19 cellular contexts compared by ENCODE assay signal in the genomic region with DNA sequence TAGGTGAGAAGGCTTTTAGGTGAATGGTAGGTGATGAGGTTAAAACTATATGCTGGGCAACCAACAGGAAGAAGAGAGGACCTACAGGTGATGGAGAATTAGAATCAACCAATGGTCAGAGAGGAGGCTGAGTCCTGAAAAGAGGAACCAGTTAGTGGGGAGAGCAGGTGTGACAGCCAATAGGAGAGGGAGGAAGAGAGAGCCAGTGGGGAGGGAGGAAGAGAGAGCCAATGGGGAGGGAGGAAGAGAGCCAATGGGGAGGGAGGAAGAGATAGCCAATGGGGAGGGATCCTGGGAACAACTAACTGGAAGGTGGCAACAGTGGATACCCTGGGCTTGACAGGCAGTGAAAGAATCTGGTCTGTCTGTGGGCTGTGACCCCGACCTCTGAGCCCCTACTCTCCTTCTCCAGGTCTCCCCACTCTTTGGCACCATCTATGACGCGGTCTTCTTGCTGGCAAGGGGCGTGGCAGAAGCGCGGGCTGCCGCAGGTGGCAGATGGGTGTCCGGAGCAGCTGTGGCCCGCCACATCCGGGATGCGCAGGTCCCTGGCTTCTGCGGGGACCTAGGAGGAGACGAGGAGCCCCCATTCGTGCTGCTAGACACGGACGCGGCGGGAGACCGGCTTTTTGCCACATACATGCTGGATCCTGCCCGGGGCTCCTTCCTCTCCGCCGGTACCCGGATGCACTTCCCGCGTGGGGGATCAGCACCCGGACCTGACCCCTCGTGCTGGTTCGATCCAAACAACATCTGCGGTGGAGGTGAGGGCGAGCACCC. TPM values are rescaled to one million over a fixed set of nuclear protein-coding genes. Genes with fewer than 3 reads are reported as not detected.
DNase-seq lines count a peak whose midpoint lies in the region; ATAC-seq, FAIRE-seq and TF ChIP-seq lines count a peak whose summit lies in the region.
"Had no signal": no experiment of that assay in that cellular context is flagged by ENCODE, and none has a peak within 500 bp of the region (broad histone marks: within the 10 kb centered on the region; RNA-seq: fewer than 3 reads in every experiment).

No MANE protein-coding gene starts in this region.

- no peak overlapping the region for H3K18ac ChIP-seq in H1 (ENCODE audit: extremely low read depth, low read length)

- 71% methylated on average over 21 of the region's 30 CpGs for WGBS in HepG2 (ENCODE audit: low lambda C conversion rate)
- WGBS in right lobe of liver (ENCODE audit: insufficient coverage, low coverage, low lambda C conversion rate, missing lambda C conversion rate): no CpG with 5 or more reads among the region's 30 CpGs
- 92% methylated on average over 21 of the region's 30 CpGs; no CpG with 5 or more reads in 1 of the 2 experiments for WGBS in H1 (ENCODE audit: extremely low coverage in 1 of 2, insufficient coverage in 1 of 2, insufficient read length in 1 of 2, insufficient replicate concordance in 2 of 2, low coverage in 1 of 2, low lambda C conversion rate in 2 of 2, missing lambda C conversion rate in 1 of 2), 2 experiments
- WGBS in right cardiac atrium: 93% methylated on average over 30 of the region's 30 CpGs
- WGBS in gastroesophageal sphincter (ENCODE audit: low coverage in 1 of 2), 2 donors: 75 to 92% methylated on average over 5 to 9 of the region's 30 CpGs

- no peak overlapping the region for H3K9ac ChIP-seq in HepG2 (ENCODE audit: insufficient read depth, low read depth, low read length)
- H3K9ac ChIP-seq in H1 (replicated peaks in 1 of 4; ENCODE audit: extremely low read depth in 1 of 4, low read depth in 3 of 4, low read length in 3 of 4): no peak overlapping the region

- H3K27ac ChIP-seq in HepG2 (ENCODE audit: extremely low read length, insufficient read depth, low read length): no peak overlapping the region
- no peak overlapping the region for H3K27ac ChIP-seq in right lobe of liver
- no peak overlapping the region for H3K27ac ChIP-seq in H1 (ENCODE audit: low read depth, low read length)
- H3K27ac ChIP-seq in right cardiac atrium (ENCODE audit: low read length): no peak overlapping the region
- H3K27ac ChIP-seq in gastroesophageal sphincter: no peak overlapping the region
- no peak overlapping the region for H3K27ac ChIP-seq in ascending aorta
- H3K27ac ChIP-seq: psoas muscle, SJCRH30, upper lobe of left lung had no signal

- no peaks in the 10 kb centered on the region for H3K9me3 ChIP-seq in HepG2 (ENCODE audit: low read length)
- no peaks in the 10 kb centered on the region for H3K9me3 ChIP-seq in right lobe of liver
- H3K9me3 ChIP-seq in H1 (ENCODE audit: insufficient read depth in 2 of 2, low read depth in 1 of 2, low read length in 1 of 2): no peaks in the 10 kb centered on the region; a peak in 1 of 4 replicates
- H3K9me3 ChIP-seq in right cardiac atrium (ENCODE audit: control insufficient read depth, low read length): no peaks in the 10 kb centered on the region
- H3K9me3 ChIP-seq in gastroesophageal sphincter: no peaks in the 10 kb centered on the region
- H3K9me3 ChIP-seq in ascending aorta: no peaks in the 10 kb centered on the region
- H3K9me3 ChIP-seq: BE2C, psoas muscle, SJCRH30, upper lobe of left lung had no signal

- H4K20me1 ChIP-seq in HepG2 (ENCODE audit: insufficient read depth, low read length) (no peaks in the 10 kb centered on the region), H1 (replicated peaks in 1 of 2; ENCODE audit: control insufficient read depth in 1 of 2, insufficient read depth in 2 of 2, low read length in 2 of 2) (no peaks in the 10 kb centered on the region)

- no peak overlapping the region for H3K4ac ChIP-seq in H1 (replicated peaks; ENCODE audit: insufficient read length, low read depth, low read length)

- H3K4me3 ChIP-seq in HepG2 (replicated peaks in 1 of 3; ENCODE audit: insufficient read depth in 1 of 3, low read depth in 2 of 3, low read length in 3 of 3): no peak overlapping the region
- no peak overlapping the region for H3K4me3 ChIP-seq in right lobe of liver
- no peak overlapping the region for H3K4me3 ChIP-seq in H1 (ENCODE audit: extremely low read depth in 1 of 4, insufficient read depth in 2 of 4, low read depth in 3 of 4, low read length in 4 of 4)
- H3K4me3 ChIP-seq in right cardiac atrium (ENCODE audit: low read length): no peak overlapping the region
- H3K4me3 ChIP-seq in gastroesophageal sphincter: no peak overlapping the region
- no peak overlapping the region for H3K4me3 ChIP-seq in ascending aorta
- H3K4me3 ChIP-seq: psoas muscle, SJCRH30, upper lobe of left lung had no signal

- FAIRE-seq in HepG2 (lab: Jason Lieb, UNC): no peak
- FAIRE-seq in H1 (lab: Jason Lieb, UNC): no peak
- FAIRE-seq: GM12892 had no signal

- TF ChIP-seq POLR2A in HepG2 (IDR thresholded peaks at IDR 0.05; ENCODE audit: insufficient read depth in 1 of 2, low read depth in 2 of 2, low read length in 2 of 2): no peak
- TF ChIP-seq POLR2A in right lobe of liver (IDR thresholded peaks at IDR 0.05): no peak
- TF ChIP-seq POLR2A in H1 (IDR thresholded peaks at IDR 0.05; ENCODE audit: control extremely low read depth in 1 of 2, low read depth in 2 of 2, low read length in 2 of 2): no peak
- no peak for TF ChIP-seq POLR2A in gastroesophageal sphincter (IDR thresholded peaks at IDR 0.05)

- intact Hi-C loops in HepG2 (cut with micrococcal nuclease; ENCODE audit: unreplicated experiment): loop anchor here (2.0 kb wide), 1 partner anchor 43 kb away; no protein-coding TSS in a partner anchor
- intact Hi-C loops in right lobe of liver (cut with DNase I): no loop called here
- intact Hi-C loops in right cardiac atrium (cut with DNase I): no loop called here
- intact Hi-C loops in ascending aorta (cut with DNase I): no loop called here

- in situ Hi-C loops in HepG2 (cut with HindIII; ENCODE audit: extremely low pct_ligation_motif_present, low pct_unique_long_range_greater_than_20kb): no loop called here

- no peak overlapping the region for H4K8ac ChIP-seq in H1 (ENCODE audit: extremely low read depth, insufficient read depth, low read length)

- H3K4me2 ChIP-seq in HepG2 (ENCODE audit: low read depth, low read length): no peak overlapping the region
- H3K4me2 ChIP-seq in H1 (ENCODE audit: insufficient read depth in 1 of 2, low read depth in 2 of 2, low read length in 2 of 2): no peak overlapping the region

- H2BK15ac ChIP-seq in H1 (ENCODE audit: low read length): no peak overlapping the region

- BruUV-seq in HepG2 (replicated peaks; lab: Mats Ljungman, UMichigan): no TSS peak

- no peak overlapping the region for H2AK5ac ChIP-seq in H1 (ENCODE audit: low read depth, low read length)

- no peak overlapping the region for H2BK20ac ChIP-seq in H1 (ENCODE audit: low read length)

- H4K5ac ChIP-seq in H1 (ENCODE audit: insufficient read length, low read depth, low read length): no peak overlapping the region

- no peaks in the 10 kb centered on the region for H3K36me3 ChIP-seq in HepG2 (replicated peaks in 1 of 2; ENCODE audit: control insufficient read depth in 1 of 2, insufficient read depth in 2 of 2, low read length in 2 of 2)
- no peaks in the 10 kb centered on the region for H3K36me3 ChIP-seq in right lobe of liver
- H3K36me3 ChIP-seq in H1 (ENCODE audit: control insufficient read depth in 2 of 4, insufficient read depth in 4 of 4, low read length in 3 of 4): peaks cover 0 to 7% (median 0%) of the 10 kb centered on the region in 4 experiments; a peak in 1 of 8 replicates
- H3K36me3 ChIP-seq in gastroesophageal sphincter: no peaks in the 10 kb centered on the region
- no peaks in the 10 kb centered on the region for H3K36me3 ChIP-seq in ascending aorta
- H3K36me3 ChIP-seq: BE2C, SJCRH30, upper lobe of left lung had no signal

- no peak overlapping the region for H3K56ac ChIP-seq in H1 (replicated peaks; ENCODE audit: insufficient read length, low read depth, low read length)

- ATAC-seq in HepG2 (no peak), right lobe of liver (no peak), right cardiac atrium (no peak), gastroesophageal sphincter (no peak)
- ATAC-seq: psoas muscle had no signal

- TF ChIP-seq EP300 in HepG2 (IDR thresholded peaks at IDR 0.05; ENCODE audit: low read depth in 2 of 2, low read length in 2 of 2): no peak
- no peak for TF ChIP-seq EP300 in HepG2 (CRISPR knock-in tag; IDR thresholded peaks at IDR 0.05; ENCODE audit: borderline replicate concordance)
- TF ChIP-seq EP300 in H1 (IDR thresholded peaks at IDR 0.05; ENCODE audit: borderline replicate concordance in 1 of 2, low read depth in 2 of 2, low read length in 2 of 2): no peak
- no peak for TF ChIP-seq EP300 in gastroesophageal sphincter (IDR thresholded peaks at IDR 0.05)

- no peak overlapping the region for H2BK5ac ChIP-seq in H1 (ENCODE audit: low read depth, low read length)

- TF ChIP-seq CTCF in HepG2 (CRISPR knock-in tag; IDR thresholded peaks at IDR 0.05) (no peak), right lobe of liver (IDR thresholded peaks at IDR 0.05) (no peak), H1 (IDR thresholded peaks at IDR 0.05; ENCODE audit: control extremely low read depth in 1 of 3, insufficient read depth in 1 of 3, low read depth in 1 of 3, low read length in 3 of 3) (no peak), gastroesophageal sphincter (IDR thresholded peaks at IDR 0.05) (no peak), ascending aorta (IDR thresholded peaks at IDR 0.05) (no peak)

- POLR2A ChIA-PET in HepG2 (lab: Yijun Ruan, JAX): no interaction called here
- POLR2A ChIA-PET in H1 (lab: Charles Lee; ENCODE audit: partially characterized antibody): interaction anchor here (1.0 kb wide), 2 partner anchors 10 to 83 kb away, joined by 3 read pairs; no protein-coding TSS in a partner anchor

- H3K4me1 ChIP-seq in HepG2 (ENCODE audit: insufficient read depth, low read length) (peaks cover 5% of the 10 kb centered on the region), right lobe of liver (peaks cover 0 to 20% (median 0%) of the 10 kb centered on the region in 4 donors), H1 (replicated peaks in 1 of 4; ENCODE audit: control insufficient read depth in 3 of 4, insufficient read depth in 4 of 4, low read length in 3 of 4) (peaks cover 0 to 9% (median 4%) of the 10 kb centered on the region in 4 experiments; a peak in 5 of 7 replicates), right cardiac atrium (ENCODE audit: control insufficient read depth, insufficient read depth, low read length) (no peaks in the 10 kb centered on the region), gastroesophageal sphincter (peaks cover 0 to 16% (median 12%) of the 10 kb centered on the region in 3 donors), ascending aorta (peaks cover 8 to 12% of the 10 kb centered on the region in 2 donors)
- H3K4me1 ChIP-seq: BE2C, SJCRH30 had no signal

- no peaks in the 10 kb centered on the region; the same call in 1 of the 2 replicates for H3K23me2 ChIP-seq in H1 (ENCODE audit: low read depth, low read length)

- CTCF ChIA-PET in HepG2 (lab: Yijun Ruan, JAX; ENCODE audit: low intra/inter-chr PET ratio, low total read pairs): no interaction called here
- CTCF ChIA-PET in H1 (lab: Charles Lee; ENCODE audit: partially characterized antibody): interaction anchor here (0.9 to 6.0 kb wide), 4 partner anchors 11 to 35 kb away, joined by 3 to 50 read pairs (median 5); no protein-coding TSS in a partner anchor

- no peak overlapping the region for H2BK12ac ChIP-seq in H1 (ENCODE audit: low read depth, low read length)

- no peak overlapping the region for H3K23ac ChIP-seq in H1 (ENCODE audit: insufficient read length)

- no peaks in the 10 kb centered on the region for H3K79me2 ChIP-seq in HepG2 (ENCODE audit: insufficient read depth, low read length)
- no peaks in the 10 kb centered on the region for H3K79me2 ChIP-seq in H1 (ENCODE audit: control insufficient read depth in 1 of 2, insufficient read depth in 2 of 2, low read length in 2 of 2)

- no peak overlapping the region for H3K14ac ChIP-seq in H1 (ENCODE audit: insufficient read length)

- no peak overlapping the region for H2BK120ac ChIP-seq in H1 (replicated peaks; ENCODE audit: low read depth, low read length)

- H4K91ac ChIP-seq in H1 (replicated peaks; ENCODE audit: insufficient read length, low read length): no peak overlapping the region

- TF ChIP-seq RAD21 in HepG2 (CRISPR knock-in tag; IDR thresholded peaks at IDR 0.05) (no peak), H1 (IDR thresholded peaks at IDR 0.05 in 1 of 2, conservative IDR thresholded peaks at IDR 0.05 in 1 of 2; ENCODE audit: low read depth in 2 of 2, low read length in 2 of 2) (no peak)

- H2AFZ ChIP-seq in HepG2 (ENCODE audit: low read length) (no peak overlapping the region), H1 (ENCODE audit: low read length) (no peak overlapping the region)

- no peaks in the 10 kb centered on the region for H3K79me1 ChIP-seq in H1 (ENCODE audit: low read depth, low read length)

- DNase-seq in HepG2 (ENCODE audit: low spot score) (no peak), right lobe of liver (no peak), NCI-H1930 (lab: John Stamatoyannopoulos, UW) (peak; percentile 79 to 85), H1 (ENCODE audit: low read depth in 1 of 2, low spot score in 2 of 2) (no peak), right cardiac atrium (no peak), glomerular visceral epithelial cell (ENCODE audit: extremely low spot score) (no peak), ascending aorta (ENCODE audit: low spot score in 2 of 2) (no peak)
- DNase-seq: activated naive CD4-positive, alpha-beta T cell treated with anti-CD3 and anti-CD28 coated beads, Interleukin-2, amount 10 ng/mL, durations not matched to agents 7 days and 5 days; BE2C; central memory CD4-positive, alpha-beta T cell; DMS79 treated with DMSO at 0.1 percent for 48 hours; glutamatergic neuron; kidney glomerular epithelial cell; NCI-H2081; psoas muscle; SJCRH30 had no signal

- peaks cover 3 to 67% of the 10 kb centered on the region in 2 experiments for H3K27me3 ChIP-seq in HepG2 (ENCODE audit: control insufficient read depth in 1 of 2, insufficient read depth in 2 of 2, low read length in 2 of 2)
- no peaks in the 10 kb centered on the region for H3K27me3 ChIP-seq in right lobe of liver
- peaks cover 33 to 45% (median 42%) of the 10 kb centered on the region in 4 experiments for H3K27me3 ChIP-seq in H1 (replicated peaks in 1 of 4; ENCODE audit: control insufficient read depth in 3 of 4, extremely low read depth in 1 of 4, insufficient read depth in 3 of 4, low read length in 3 of 4)
- H3K27me3 ChIP-seq in right cardiac atrium (ENCODE audit: control insufficient read depth, insufficient read depth): no peaks in the 10 kb centered on the region
- peaks cover 64% of the 10 kb centered on the region for H3K27me3 ChIP-seq in gastroesophageal sphincter
- peaks cover 14% of the 10 kb centered on the region for H3K27me3 ChIP-seq in ascending aorta
- H3K27me3 ChIP-seq: SJCRH30 had no signal

RNA-seq across cellular contexts. Expression of gene GUCY2D, which starts 3.7 kb away (rescaled TPM):
- total RNA-seq in HepG2 (2016; rRNA removed; fragmentation: Illumina TruSeq; extraction: Trizol): not detected in 2 replicates
- not detected in 2 replicates for total RNA-seq in HepG2 (2016; cell fraction: cytosol; rRNA removed; fragmentation: Illumina TruSeq; extraction: Trizol; ENCODE audit: low read depth)
- total RNA-seq in HepG2 (2016; cell fraction: insoluble cytoplasmic fraction; rRNA removed; fragmentation: Illumina TruSeq; extraction: Trizol): not detected in 2 replicates
- total RNA-seq in HepG2 (2016; cell fraction: membrane; rRNA removed; fragmentation: Illumina TruSeq; extraction: Trizol): not detected in 2 replicates
- total RNA-seq in HepG2 (2016; cell fraction: nucleus; rRNA removed; fragmentation: Illumina TruSeq; extraction: Trizol): not detected in 2 replicates
- not detected in 2 replicates for polyA plus RNA-seq in HepG2 (2011; rRNA removed)
- not detected in 2 replicates for polyA plus RNA-seq in HepG2 (2011; cell fraction: cytosol; rRNA removed)
- polyA plus RNA-seq in HepG2 (2011; cell fraction: nucleus; rRNA removed): not detected in 2 replicates
- not detected in 2 replicates for polyA plus RNA-seq in HepG2 (2012)
- polyA plus RNA-seq in HepG2 (2016; cell fraction: cytosol; fragmentation: Illumina TruSeq; extraction: Trizol; ENCODE audit: low read depth): not detected in 2 replicates
- not detected in 2 replicates for polyA plus RNA-seq in HepG2 (2016; cell fraction: insoluble cytoplasmic fraction; fragmentation: Illumina TruSeq; extraction: Trizol; ENCODE audit: low read depth)
- polyA plus RNA-seq in HepG2 (2016; cell fraction: membrane; fragmentation: Illumina TruSeq; extraction: Trizol; ENCODE audit: low read depth): not detected in 2 replicates
- polyA plus RNA-seq in HepG2 (2016; cell fraction: nucleus; fragmentation: Illumina TruSeq; extraction: Trizol; ENCODE audit: insufficient read depth, low read depth): not detected in 2 replicates
- 0.05 TPM in 1 of 2 replicates, not detected in the other for polyA minus RNA-seq in HepG2 (2011; rRNA and poly(A)+ RNA removed; ENCODE audit: low replicate concordance)
- polyA minus RNA-seq in HepG2 (2011; cell fraction: cytosol; rRNA and poly(A)+ RNA removed): not detected in 2 replicates
- not detected in 2 replicates for polyA minus RNA-seq in HepG2 (2011; cell fraction: nucleus; rRNA and poly(A)+ RNA removed)
- total RNA-seq in right lobe of liver: under 1 TPM in 1 of 6 experiments, not detected in 5; 0.33 TPM
- 0.48 and 0.59 TPM in 2 replicates for total RNA-seq in H1 (2021; fragmentation: NEBNext Ultra II Directional; extraction: Animal tissue kit (Norgen Biotek cat#: 25700))
- polyA plus RNA-seq in H1 (2011; rRNA removed): 0.20 and 0.31 TPM in 2 replicates
- polyA plus RNA-seq in H1 (2011; cell fraction: cytosol; rRNA removed): 0.27 TPM
- 0.66 TPM for polyA plus RNA-seq in H1 (2011; cell fraction: nucleus; rRNA removed)
- 0.19 to 0.70 TPM (median 0.62 TPM) in 3 of 4 replicates, not detected in the other for polyA plus RNA-seq in H1 (2012, experiment 1 of 2)
- not detected for polyA plus RNA-seq in H1 (2012, experiment 2 of 2)
- 0.36 TPM for polyA plus RNA-seq in H1 (2013, experiment 1 of 2)
- 0.28 TPM for polyA plus RNA-seq in H1 (2013, experiment 2 of 2)
- 0.29 and 0.60 TPM in 2 replicates for polyA minus RNA-seq in H1 (2011; rRNA and poly(A)+ RNA removed)
- polyA minus RNA-seq in H1 (2011; cell fraction: cytosol; rRNA and poly(A)+ RNA removed): 1.8 TPM
- polyA minus RNA-seq in H1 (2011; cell fraction: nucleus; rRNA and poly(A)+ RNA removed): 0.40 TPM
- under 1 TPM in 3 of 4 donors, not detected in 1; 0.23 to 0.85 (median 0.31) TPM for total RNA-seq in right cardiac atrium
- polyA plus RNA-seq in right cardiac atrium: 0.09 TPM
- total RNA-seq in gastroesophageal sphincter: not detected
- not detected for total RNA-seq in ascending aorta
- total RNA-seq: psoas muscle, SJCRH30 had no signal
- polyA plus RNA-seq: psoas muscle had no signal

RNA-seq across cellular contexts. Expression of gene ALOX15B, which starts 32.7 kb away (rescaled TPM):
- total RNA-seq in HepG2 (2016; rRNA removed; fragmentation: Illumina TruSeq; extraction: Trizol) (not detected in 2 replicates), right lobe of liver (1 to 10 TPM in 2 of 6 experiments, under 1 TPM in 4; 0.22 to 2.2 (median 0.72) TPM), right cardiac atrium (under 1 TPM; 0.25 to 0.68 (median 0.46) TPM), gastroesophageal sphincter (1 to 10 TPM in 3 of 4 donors, under 1 TPM in 1; 0.69 to 5.6 (median 2.8) TPM), ascending aorta (2.3 TPM)
- not detected in 2 replicates for total RNA-seq in HepG2 (2016; cell fraction: cytosol; rRNA removed; fragmentation: Illumina TruSeq; extraction: Trizol; ENCODE audit: low read depth)
- not detected in 2 replicates for total RNA-seq in HepG2 (2016; cell fraction: insoluble cytoplasmic fraction; rRNA removed; fragmentation: Illumina TruSeq; extraction: Trizol)
- not detected in 2 replicates for total RNA-seq in HepG2 (2016; cell fraction: membrane; rRNA removed; fragmentation: Illumina TruSeq; extraction: Trizol)
- total RNA-seq in HepG2 (2016; cell fraction: nucleus; rRNA removed; fragmentation: Illumina TruSeq; extraction: Trizol): not detected in 2 replicates
- polyA plus RNA-seq in HepG2 (2011; rRNA removed) (not detected in 2 replicates), H1 (2011; rRNA removed) (0.91 and 1.4 TPM in 2 replicates), right cardiac atrium (0.54 TPM)
- not detected in 2 replicates for polyA plus RNA-seq in HepG2 (2011; cell fraction: cytosol; rRNA removed)
- polyA plus RNA-seq in HepG2 (2011; cell fraction: nucleus; rRNA removed): not detected in 2 replicates
- not detected in 2 replicates for polyA plus RNA-seq in HepG2 (2012)
- polyA plus RNA-seq in HepG2 (2016; cell fraction: cytosol; fragmentation: Illumina TruSeq; extraction: Trizol; ENCODE audit: low read depth): not detected in 2 replicates
- not detected in 2 replicates for polyA plus RNA-seq in HepG2 (2016; cell fraction: insoluble cytoplasmic fraction; fragmentation: Illumina TruSeq; extraction: Trizol; ENCODE audit: low read depth)
- polyA plus RNA-seq in HepG2 (2016; cell fraction: membrane; fragmentation: Illumina TruSeq; extraction: Trizol; ENCODE audit: low read depth): not detected in 2 replicates
- not detected in 2 replicates for polyA plus RNA-seq in HepG2 (2016; cell fraction: nucleus; fragmentation: Illumina TruSeq; extraction: Trizol; ENCODE audit: insufficient read depth, low read depth)
- polyA minus RNA-seq in HepG2 (2011; rRNA and poly(A)+ RNA removed; ENCODE audit: low replicate concordance): 0.05 TPM in 1 of 2 replicates, not detected in the other
- polyA minus RNA-seq in HepG2 (2011; cell fraction: cytosol; rRNA and poly(A)+ RNA removed): not detected in 2 replicates
- polyA minus RNA-seq in HepG2 (2011; cell fraction: nucleus; rRNA and poly(A)+ RNA removed): not detected in 2 replicates
- total RNA-seq in H1 (2021; fragmentation: NEBNext Ultra II Directional; extraction: Animal tissue kit (Norgen Biotek cat#: 25700)): 0.46 and 0.63 TPM in 2 replicates
- 0.76 TPM for polyA plus RNA-seq in H1 (2011; cell fraction: cytosol; rRNA removed)
- polyA plus RNA-seq in H1 (2011; cell fraction: nucleus; rRNA removed): 1.3 TPM
- polyA plus RNA-seq in H1 (2012, experiment 1 of 2): 0.42 to 0.79 TPM (median 0.60 TPM) in 4 replicates
- polyA plus RNA-seq in H1 (2012, experiment 2 of 2): 0.26 TPM
- 0.73 TPM for polyA plus RNA-seq in H1 (2013, experiment 1 of 2)
- polyA plus RNA-seq in H1 (2013, experiment 2 of 2): 0.70 TPM
- 0.51 and 0.63 TPM in 2 replicates for polyA minus RNA-seq in H1 (2011; rRNA and poly(A)+ RNA removed)
- polyA minus RNA-seq in H1 (2011; cell fraction: cytosol; rRNA and poly(A)+ RNA removed): not detected
- 0.70 TPM for polyA minus RNA-seq in H1 (2011; cell fraction: nucleus; rRNA and poly(A)+ RNA removed)
- total RNA-seq: SJCRH30 had no signal

Comparison
In these comparisons a context has a peak if more than half of its experiments do, and no peak if none do; other contexts are left out.
1. DNase-seq: peak in NCI-H1930 (2 of 2); none in HepG2 (single experiment), right lobe of liver (0 of 3), H1 (0 of 2), right cardiac atrium (0 of 3), glomerular visceral epithelial cell (single experiment) and ascending aorta (0 of 2).
2. Of the 41 proteins assayed by ChIP-seq in both HepG2 and H1: peak only in HepG2: none; only in H1: SP1; in both: none; in neither: 40.